ENCODE assay signal across 2 cellular contexts in the genomic region with DNA sequence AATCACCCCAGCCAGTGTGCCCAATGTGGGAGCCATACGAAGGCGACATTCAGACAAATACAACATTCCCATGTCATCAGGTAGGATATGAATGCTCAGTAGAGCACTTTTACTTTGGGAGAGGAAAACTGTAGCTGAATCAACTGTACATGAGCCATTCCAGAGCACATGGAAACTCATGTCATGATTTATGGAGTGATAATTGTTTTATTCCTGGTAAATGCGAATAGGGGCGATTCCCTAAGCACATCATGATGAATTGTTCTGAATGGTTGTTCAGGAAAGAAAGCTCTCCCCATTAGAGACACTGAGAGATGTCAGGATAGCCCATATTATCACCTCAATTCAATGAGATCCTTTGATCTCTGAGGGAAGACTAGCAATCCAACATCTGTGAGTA.
TF ChIP-seq lines count a peak whose summit lies in the region.

No MANE protein-coding gene starts in this region.

TF ChIP-seq in HEK293, 187 proteins besides CTCF, POLR2A, EP300 and RAD21 (continued from another document):
- TF ChIP-seq, protein P1, sequence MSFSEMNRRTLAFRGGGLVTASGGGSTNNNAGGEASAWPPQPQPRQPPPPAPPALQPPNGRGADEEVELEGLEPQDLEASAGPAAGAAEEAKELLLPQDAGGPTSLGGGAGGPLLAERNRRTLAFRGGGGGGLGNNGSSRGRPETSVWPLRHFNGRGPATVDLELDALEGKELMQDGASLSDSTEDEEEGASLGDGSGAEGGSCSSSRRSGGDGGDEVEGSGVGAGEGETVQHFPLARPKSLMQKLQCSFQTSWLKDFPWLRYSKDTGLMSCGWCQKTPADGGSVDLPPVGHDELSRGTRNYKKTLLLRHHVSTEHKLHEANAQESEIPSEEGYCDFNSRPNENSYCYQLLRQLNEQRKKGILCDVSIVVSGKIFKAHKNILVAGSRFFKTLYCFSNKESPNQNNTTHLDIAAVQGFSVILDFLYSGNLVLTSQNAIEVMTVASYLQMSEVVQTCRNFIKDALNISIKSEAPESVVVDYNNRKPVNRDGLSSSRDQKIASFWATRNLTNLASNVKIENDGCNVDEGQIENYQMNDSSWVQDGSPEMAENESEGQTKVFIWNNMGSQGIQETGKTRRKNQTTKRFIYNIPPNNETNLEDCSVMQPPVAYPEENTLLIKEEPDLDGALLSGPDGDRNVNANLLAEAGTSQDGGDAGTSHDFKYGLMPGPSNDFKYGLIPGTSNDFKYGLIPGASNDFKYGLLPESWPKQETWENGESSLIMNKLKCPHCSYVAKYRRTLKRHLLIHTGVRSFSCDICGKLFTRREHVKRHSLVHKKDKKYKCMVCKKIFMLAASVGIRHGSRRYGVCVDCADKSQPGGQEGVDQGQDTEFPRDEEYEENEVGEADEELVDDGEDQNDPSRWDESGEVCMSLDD (tag by site-specific recombination; IDR thresholded peaks at IDR 0.05): no peak
- TF ChIP-seq ZNF529 (tag by site-specific recombination; IDR thresholded peaks at IDR 0.05; ENCODE audit: insufficient replicate concordance): no peak
- TF ChIP-seq, protein P2, sequence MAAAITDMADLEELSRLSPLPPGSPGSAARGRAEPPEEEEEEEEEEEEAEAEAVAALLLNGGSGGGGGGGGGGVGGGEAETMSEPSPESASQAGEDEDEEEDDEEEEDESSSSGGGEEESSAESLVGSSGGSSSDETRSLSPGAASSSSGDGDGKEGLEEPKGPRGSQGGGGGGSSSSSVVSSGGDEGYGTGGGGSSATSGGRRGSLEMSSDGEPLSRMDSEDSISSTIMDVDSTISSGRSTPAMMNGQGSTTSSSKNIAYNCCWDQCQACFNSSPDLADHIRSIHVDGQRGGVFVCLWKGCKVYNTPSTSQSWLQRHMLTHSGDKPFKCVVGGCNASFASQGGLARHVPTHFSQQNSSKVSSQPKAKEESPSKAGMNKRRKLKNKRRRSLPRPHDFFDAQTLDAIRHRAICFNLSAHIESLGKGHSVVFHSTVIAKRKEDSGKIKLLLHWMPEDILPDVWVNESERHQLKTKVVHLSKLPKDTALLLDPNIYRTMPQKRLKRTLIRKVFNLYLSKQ (tag by site-specific recombination; IDR thresholded peaks at IDR 0.05; ENCODE audit: borderline replicate concordance): no peak
- no peak for TF ChIP-seq ZNF560 (tag by site-specific recombination; IDR thresholded peaks at IDR 0.05; ENCODE audit: borderline replicate concordance)
- TF ChIP-seq ZNF302 (tag by site-specific recombination; IDR thresholded peaks at IDR 0.05; ENCODE audit: low read depth): no peak
- no peak for TF ChIP-seq ZNF530 (tag by site-specific recombination; IDR thresholded peaks at IDR 0.05; ENCODE audit: low read depth)
- no peak for TF ChIP-seq ZSCAN23 (tag by site-specific recombination; IDR thresholded peaks at IDR 0.05)
- TF ChIP-seq ZFP3 (tag by site-specific recombination; IDR thresholded peaks at IDR 0.05; ENCODE audit: low read depth): no peak
- no peak for TF ChIP-seq ZNF239 (tag by site-specific recombination; IDR thresholded peaks at IDR 0.05)
- TF ChIP-seq GLIS2 (tag by site-specific recombination; IDR thresholded peaks at IDR 0.05): no peak
- TF ChIP-seq ZNF792 (tag by site-specific recombination; IDR thresholded peaks at IDR 0.05): no peak
- no peak for TF ChIP-seq ZNF555 (tag by site-specific recombination; conservative IDR thresholded peaks at IDR 0.05)
- TF ChIP-seq, protein P3, sequence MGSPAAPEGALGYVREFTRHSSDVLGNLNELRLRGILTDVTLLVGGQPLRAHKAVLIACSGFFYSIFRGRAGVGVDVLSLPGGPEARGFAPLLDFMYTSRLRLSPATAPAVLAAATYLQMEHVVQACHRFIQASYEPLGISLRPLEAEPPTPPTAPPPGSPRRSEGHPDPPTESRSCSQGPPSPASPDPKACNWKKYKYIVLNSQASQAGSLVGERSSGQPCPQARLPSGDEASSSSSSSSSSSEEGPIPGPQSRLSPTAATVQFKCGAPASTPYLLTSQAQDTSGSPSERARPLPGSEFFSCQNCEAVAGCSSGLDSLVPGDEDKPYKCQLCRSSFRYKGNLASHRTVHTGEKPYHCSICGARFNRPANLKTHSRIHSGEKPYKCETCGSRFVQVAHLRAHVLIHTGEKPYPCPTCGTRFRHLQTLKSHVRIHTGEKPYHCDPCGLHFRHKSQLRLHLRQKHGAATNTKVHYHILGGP (tag by site-specific recombination; IDR thresholded peaks at IDR 0.05): peak; percentile 61
- peak; percentile 42; the same call in 1 of the 2 replicates for TF ChIP-seq SP7 (tag by site-specific recombination; IDR thresholded peaks at IDR 0.05)

TF ChIP-seq in WTC11, 78 proteins besides CTCF, POLR2A, EP300 and RAD21 (continued from another document):
- TF ChIP-seq, protein P4, sequence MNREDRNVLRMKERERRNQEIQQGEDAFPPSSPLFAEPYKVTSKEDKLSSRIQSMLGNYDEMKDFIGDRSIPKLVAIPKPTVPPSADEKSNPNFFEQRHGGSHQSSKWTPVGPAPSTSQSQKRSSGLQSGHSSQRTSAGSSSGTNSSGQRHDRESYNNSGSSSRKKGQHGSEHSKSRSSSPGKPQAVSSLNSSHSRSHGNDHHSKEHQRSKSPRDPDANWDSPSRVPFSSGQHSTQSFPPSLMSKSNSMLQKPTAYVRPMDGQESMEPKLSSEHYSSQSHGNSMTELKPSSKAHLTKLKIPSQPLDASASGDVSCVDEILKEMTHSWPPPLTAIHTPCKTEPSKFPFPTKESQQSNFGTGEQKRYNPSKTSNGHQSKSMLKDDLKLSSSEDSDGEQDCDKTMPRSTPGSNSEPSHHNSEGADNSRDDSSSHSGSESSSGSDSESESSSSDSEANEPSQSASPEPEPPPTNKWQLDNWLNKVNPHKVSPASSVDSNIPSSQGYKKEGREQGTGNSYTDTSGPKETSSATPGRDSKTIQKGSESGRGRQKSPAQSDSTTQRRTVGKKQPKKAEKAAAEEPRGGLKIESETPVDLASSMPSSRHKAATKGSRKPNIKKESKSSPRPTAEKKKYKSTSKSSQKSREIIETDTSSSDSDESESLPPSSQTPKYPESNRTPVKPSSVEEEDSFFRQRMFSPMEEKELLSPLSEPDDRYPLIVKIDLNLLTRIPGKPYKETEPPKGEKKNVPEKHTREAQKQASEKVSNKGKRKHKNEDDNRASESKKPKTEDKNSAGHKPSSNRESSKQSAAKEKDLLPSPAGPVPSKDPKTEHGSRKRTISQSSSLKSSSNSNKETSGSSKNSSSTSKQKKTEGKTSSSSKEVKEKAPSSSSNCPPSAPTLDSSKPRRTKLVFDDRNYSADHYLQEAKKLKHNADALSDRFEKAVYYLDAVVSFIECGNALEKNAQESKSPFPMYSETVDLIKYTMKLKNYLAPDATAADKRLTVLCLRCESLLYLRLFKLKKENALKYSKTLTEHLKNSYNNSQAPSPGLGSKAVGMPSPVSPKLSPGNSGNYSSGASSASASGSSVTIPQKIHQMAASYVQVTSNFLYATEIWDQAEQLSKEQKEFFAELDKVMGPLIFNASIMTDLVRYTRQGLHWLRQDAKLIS (CRISPR knock-in tag; IDR thresholded peaks at IDR 0.05; ENCODE audit: borderline replicate concordance): no peak
- TF ChIP-seq, protein P5, sequence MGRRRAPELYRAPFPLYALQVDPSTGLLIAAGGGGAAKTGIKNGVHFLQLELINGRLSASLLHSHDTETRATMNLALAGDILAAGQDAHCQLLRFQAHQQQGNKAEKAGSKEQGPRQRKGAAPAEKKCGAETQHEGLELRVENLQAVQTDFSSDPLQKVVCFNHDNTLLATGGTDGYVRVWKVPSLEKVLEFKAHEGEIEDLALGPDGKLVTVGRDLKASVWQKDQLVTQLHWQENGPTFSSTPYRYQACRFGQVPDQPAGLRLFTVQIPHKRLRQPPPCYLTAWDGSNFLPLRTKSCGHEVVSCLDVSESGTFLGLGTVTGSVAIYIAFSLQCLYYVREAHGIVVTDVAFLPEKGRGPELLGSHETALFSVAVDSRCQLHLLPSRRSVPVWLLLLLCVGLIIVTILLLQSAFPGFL (CRISPR knock-in tag; IDR thresholded peaks at IDR 0.05; ENCODE audit: borderline replicate concordance): no peak
- no peak for TF ChIP-seq CREB1 (CRISPR knock-in tag; IDR thresholded peaks at IDR 0.05)
- no peak for TF ChIP-seq ESRRA (CRISPR knock-in tag; IDR thresholded peaks at IDR 0.05; ENCODE audit: borderline replicate concordance)
- TF ChIP-seq RORB (CRISPR knock-in tag; IDR thresholded peaks at IDR 0.05): no peak
- TF ChIP-seq EMX1 (CRISPR knock-in tag; IDR thresholded peaks at IDR 0.05): no peak
- no peak for TF ChIP-seq TP53 (CRISPR knock-in tag; IDR thresholded peaks at IDR 0.05)
- TF ChIP-seq NFE2L1 (CRISPR knock-in tag; IDR thresholded peaks at IDR 0.05): no peak
- no peak for TF ChIP-seq ZNF219 (CRISPR knock-in tag; IDR thresholded peaks at IDR 0.05; ENCODE audit: borderline replicate concordance)
- no peak for TF ChIP-seq CBFB (CRISPR knock-in tag; IDR thresholded peaks at IDR 0.05; ENCODE audit: low read depth)
- no peak for TF ChIP-seq SOX15 (CRISPR knock-in tag; IDR thresholded peaks at IDR 0.05)
- TF ChIP-seq, protein P6, sequence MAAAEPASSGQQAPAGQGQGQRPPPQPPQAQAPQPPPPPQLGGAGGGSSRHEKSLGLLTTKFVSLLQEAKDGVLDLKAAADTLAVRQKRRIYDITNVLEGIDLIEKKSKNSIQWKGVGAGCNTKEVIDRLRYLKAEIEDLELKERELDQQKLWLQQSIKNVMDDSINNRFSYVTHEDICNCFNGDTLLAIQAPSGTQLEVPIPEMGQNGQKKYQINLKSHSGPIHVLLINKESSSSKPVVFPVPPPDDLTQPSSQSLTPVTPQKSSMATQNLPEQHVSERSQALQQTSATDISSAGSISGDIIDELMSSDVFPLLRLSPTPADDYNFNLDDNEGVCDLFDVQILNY (CRISPR knock-in tag; IDR thresholded peaks at IDR 0.05): no peak
- no peak for TF ChIP-seq SP1 (CRISPR knock-in tag; conservative IDR thresholded peaks at IDR 0.05)
- TF ChIP-seq ELF4 (CRISPR knock-in tag; IDR thresholded peaks at IDR 0.05; ENCODE audit: low read depth): no peak
